Comparison of ENCODE assay signal across 31 cellular contexts in the genomic region with DNA sequence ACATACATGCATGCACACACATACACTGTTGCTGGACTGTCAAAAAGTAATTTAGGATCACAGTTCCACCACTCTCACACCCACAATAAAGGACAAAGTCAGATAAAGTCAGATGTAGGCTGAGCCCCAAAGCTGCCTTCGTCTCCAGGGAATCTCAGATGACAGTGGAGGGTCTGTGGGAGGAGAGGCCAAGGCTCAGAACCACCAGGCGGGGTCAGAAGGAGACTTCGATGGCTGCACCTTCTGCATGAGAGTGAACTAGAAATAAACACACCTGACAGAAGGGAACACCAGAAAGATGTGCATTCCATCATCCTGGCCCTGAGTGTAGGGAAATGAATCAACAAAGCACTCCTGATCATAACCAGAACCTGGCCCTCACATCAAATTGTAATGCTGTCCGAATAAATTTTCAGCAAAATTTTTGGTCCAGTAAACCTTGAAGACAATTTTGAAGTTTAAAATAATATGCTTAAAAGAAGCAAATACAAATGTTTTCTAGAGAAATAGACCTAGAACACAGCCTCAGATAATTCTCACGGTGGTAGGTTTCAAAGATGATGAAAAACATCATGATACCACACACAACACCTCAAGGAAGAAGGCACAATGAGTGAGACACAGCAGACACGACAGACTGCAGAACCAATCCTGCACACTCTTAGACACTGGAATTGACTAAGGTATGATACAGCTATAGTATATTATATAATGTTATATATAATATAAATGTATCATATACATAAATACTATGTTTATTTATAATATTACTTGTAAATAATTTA.
"Had no signal": no experiment of that assay in that cellular context is flagged by ENCODE, and none has a peak within 500 bp of the region (broad histone marks: within the 10 kb centered on the region; RNA-seq: fewer than 3 reads in every experiment).

No MANE protein-coding gene starts in this region.

- H3K4me3 Mint-ChIP-seq: activated CD8-positive, alpha-beta T cell treated with anti-CD3 and anti-CD28 coated beads for 36 hours; activated naive CD4-positive, alpha-beta T cell treated with anti-CD3 and anti-CD28 coated beads, Interleukin-2, amount 50 U/mL, for 24 hours; activated T-cell treated with anti-CD3 and anti-CD28 coated beads, Interleukin-2, amount 50 U/mL, for 4 hours; activated T-helper 17 cell treated with anti-CD3 and anti-CD28 coated beads, Interleukin-2, amount 50 U/mL, for 72 hours; central memory CD8-positive, alpha-beta T cell; nephron; stimulated activated naive B cell treated with anti-CD40 and anti-IgM and Interleukin-4, amounts not matched to agents 10 μg/mL and 1 μg/mL and 100 μg/mL, for 72 hours; T-helper 1 cell treated with Interleukin-12 subunit alpha and Interleukin-12 subunit beta and Interleukin-4 antibody, amounts not matched to agents 30 μg/mL and 1 μg/mL, for 36 hours had no signal

- H3K9me3 ChIP-seq: esophagus muscularis mucosa, heart left ventricle, left lung, lower lobe of right lung, pancreas, psoas muscle, suprapubic skin, tibial artery, upper lobe of right lung had no signal

- H3K27me3 Mint-ChIP-seq: activated CD8-positive, alpha-beta T cell treated with anti-CD3 and anti-CD28 coated beads for 36 hours; activated naive CD4-positive, alpha-beta T cell treated with anti-CD3 and anti-CD28 coated beads, Interleukin-2, amount 50 U/mL, for 24 hours; activated T-helper 17 cell treated with anti-CD3 and anti-CD28 coated beads, Interleukin-2, amount 50 U/mL, for 72 hours; central memory CD8-positive, alpha-beta T cell; stimulated activated naive B cell treated with anti-CD40 and anti-IgM and Interleukin-4, amounts not matched to agents 10 μg/mL and 1 μg/mL and 100 μg/mL, for 72 hours had no signal

- DNase-seq: activated CD4-positive, alpha-beta T cell treated with anti-CD3 and anti-CD28 coated beads for 48 hours; activated CD8-positive, alpha-beta T cell treated with anti-CD3 and anti-CD28 coated beads for 36 hours; activated gamma-delta T cell treated with Interleukin-2 at 50 U/mL for 16 hours; activated T-cell treated with anti-CD3 and anti-CD28 coated beads, Interleukin-2, amount 50 U/mL, for 4 hours; anterior cingulate cortex; dermis blood vessel endothelial cell; effector CD4-positive, alpha-beta T cell; foreskin keratinocyte; heart left ventricle; kidney glomerular epithelial cell; left lung; lower lobe of right lung; pancreas; psoas muscle; stimulated activated CD4-positive, alpha-beta T cell treated with anti-CD3 and anti-CD28 coated beads, Interleukin-15, amount 100 ng/mL, for 24 hours; stimulated activated CD4-positive, alpha-beta T cell treated with anti-CD3 and anti-CD28 coated beads, Interleukin-2, amount 100 ng/mL, for 24 hours; SW 1271; T1000; tibial artery; upper lobe of right lung; WERI-Rb-1 had no signal

- H3K36me3 ChIP-seq: esophagus muscularis mucosa, heart left ventricle, left lung, lower lobe of right lung, pancreas, suprapubic skin, tibial artery, upper lobe of right lung, WERI-Rb-1 had no signal

- H3K27ac Mint-ChIP-seq: activated CD8-positive, alpha-beta T cell treated with anti-CD3 and anti-CD28 coated beads for 36 hours; activated naive CD4-positive, alpha-beta T cell treated with anti-CD3 and anti-CD28 coated beads, Interleukin-2, amount 50 U/mL, for 24 hours; activated T-helper 17 cell treated with anti-CD3 and anti-CD28 coated beads, Interleukin-2, amount 50 U/mL, for 72 hours; T-helper 1 cell treated with Interleukin-12 subunit alpha and Interleukin-12 subunit beta and Interleukin-4 antibody, amounts not matched to agents 30 μg/mL and 1 μg/mL, for 36 hours had no signal

- H3K27me3 ChIP-seq: esophagus muscularis mucosa, foreskin keratinocyte, heart left ventricle, left lung, pancreas, suprapubic skin, tibial artery, upper lobe of right lung had no signal

- H3K27ac ChIP-seq: esophagus muscularis mucosa, foreskin keratinocyte, lower lobe of right lung, pancreas, psoas muscle, suprapubic skin, tibial artery, upper lobe of right lung, WERI-Rb-1 had no signal

- H3K9me3 Mint-ChIP-seq: activated CD8-positive, alpha-beta T cell treated with anti-CD3 and anti-CD28 coated beads for 36 hours; activated naive CD4-positive, alpha-beta T cell treated with anti-CD3 and anti-CD28 coated beads, Interleukin-2, amount 50 U/mL, for 24 hours; activated T-cell treated with anti-CD3 and anti-CD28 coated beads, Interleukin-2, amount 50 U/mL, for 4 hours; activated T-helper 17 cell treated with anti-CD3 and anti-CD28 coated beads, Interleukin-2, amount 50 U/mL, for 72 hours; central memory CD8-positive, alpha-beta T cell; T-helper 1 cell treated with Interleukin-12 subunit alpha and Interleukin-12 subunit beta and Interleukin-4 antibody, amounts not matched to agents 30 μg/mL and 1 μg/mL, for 36 hours had no signal

- H3K36me3 Mint-ChIP-seq: activated naive CD4-positive, alpha-beta T cell treated with anti-CD3 and anti-CD28 coated beads, Interleukin-2, amount 50 U/mL, for 24 hours had no signal

- H3K4me1 ChIP-seq: foreskin keratinocyte, pancreas had no signal

- ATAC-seq: activated CD4-positive, CD25-positive, alpha-beta regulatory T cell treated with anti-CD3 and anti-CD28 coated beads, Interleukin-2, amount 50 U/mL, for 24 hours; activated CD8-positive, alpha-beta T cell treated with anti-CD3 and anti-CD28 coated beads for 36 hours; activated T-cell treated with anti-CD3 and anti-CD28 coated beads, Interleukin-2, amount 50 U/mL, for 4 hours; activated T-helper 17 cell treated with anti-CD3 and anti-CD28 coated beads, Interleukin-2, amount 50 U/mL, for 72 hours; foreskin keratinocyte; psoas muscle had no signal

- H3K4me3 ChIP-seq: esophagus muscularis mucosa, heart left ventricle, left lung, lower lobe of right lung, pancreas, psoas muscle, suprapubic skin, tibial artery, upper lobe of right lung had no signal

- FAIRE-seq: bronchial epithelial cell had no signal
